9 cellular contexts compared by ENCODE assay signal in genomic region chr20:7078804-7079203, GRCh38.
"Had no signal": no experiment of that assay in that cellular context is flagged by ENCODE, and none has a peak within 500 bp of the region (broad histone marks: within the 10 kb centered on the region; RNA-seq: fewer than 3 reads in every experiment).

No MANE protein-coding gene starts in this region.

- FAIRE-seq: HTR-8/SVneo had no signal

- H3K27ac Mint-ChIP-seq: IgD-negative memory B cell had no signal

- H3K36me3 Mint-ChIP-seq: IgD-negative memory B cell had no signal

- DNase-seq: IMR-90, Karpas-422, Kasumi-1, KBM-7, KG1 had no signal

- H3K27me3 Mint-ChIP-seq: IgD-negative memory B cell had no signal

- H3K9ac ChIP-seq: KMS-11 had no signal

- H3K4me3 Mint-ChIP-seq: IgD-negative memory B cell had no signal

- H3K4me1 Mint-ChIP-seq: IgD-negative memory B cell had no signal

- H3K4me2 ChIP-seq: KMS-11 had no signal

- H3K27ac ChIP-seq: HL-60, KMS-11 had no signal
